Comparison of ENCODE assay signal across 27 cellular contexts in genomic region chr14:97592341-97592980, GRCh38.
"Had no signal": no experiment of that assay in that cellular context is flagged by ENCODE, and none has a peak within 500 bp of the region (broad histone marks: within the 10 kb centered on the region; RNA-seq: fewer than 3 reads in every experiment).

No MANE protein-coding gene starts in this region.

- ATAC-seq: activated naive CD4-positive, alpha-beta T cell treated with anti-CD3 and anti-CD28 coated beads, Interleukin-2, amount 50 U/mL, for 72 hours; left cardiac atrium; left ventricle myocardium superior; mucosa of descending colon; psoas muscle; stimulated activated naive B cell treated with anti-CD40 and anti-IgM and Interleukin-4, amounts not matched to agents 10 μg/mL and 1 μg/mL and 100 μg/mL, for 72 hours had no signal

- H3K4me1 Mint-ChIP-seq: stimulated activated naive B cell treated with anti-CD40 and anti-IgM and Interleukin-4, amounts not matched to agents 10 μg/mL and 1 μg/mL and 100 μg/mL, for 72 hours had no signal

- H3K27me3 Mint-ChIP-seq: activated T-cell treated with anti-CD3 and anti-CD28 coated beads, Interleukin-2, amount 50 U/mL, for 24 hours had no signal

- H3K4me3 Mint-ChIP-seq: activated T-cell treated with anti-CD3 and anti-CD28 coated beads, Interleukin-2, amount 50 U/mL, for 24 hours; stimulated activated naive B cell treated with anti-CD40 and anti-IgM and Interleukin-4, amounts not matched to agents 10 μg/mL and 1 μg/mL and 100 μg/mL, for 72 hours had no signal

- DNase-seq: activated CD4-positive, alpha-beta T cell treated with anti-CD3 and anti-CD28 coated beads for 4 hours; activated CD4-positive, CD25-positive, alpha-beta regulatory T cell; activated CD8-positive, alpha-beta memory T cell treated with anti-CD3 and anti-CD28 coated beads for 24 hours; activated CD8-positive, alpha-beta memory T cell treated with anti-CD3 and anti-CD28 coated beads, Interleukin-2, amount 50 U/mL, for 48 hours; activated naive CD4-positive, alpha-beta T cell; activated T-cell treated with anti-CD3 and anti-CD28 coated beads, Interleukin-2, amount 50 U/mL, for 24 hours; anterior cingulate cortex; dermis blood vessel endothelial cell; effector CD4-positive, alpha-beta T cell; esophagus squamous epithelium; foreskin melanocyte; glutamatergic neuron; left cardiac atrium; left ventricle myocardium superior; mucosa of descending colon; ovary; psoas muscle; sigmoid colon; stimulated activated CD4-positive, alpha-beta T cell treated with anti-CD3 and anti-CD28 coated beads, Interleukin-1b, Interleukin-23, amount 100 ng/mL, for 48 hours; stimulated activated CD4-positive, alpha-beta T cell treated with anti-CD3 and anti-CD28 coated beads, Interleukin-4, amount 100 ng/mL, for 4 hours; stimulated activated CD8-positive, alpha-beta memory T cell treated with anti-CD3 and anti-CD28 coated beads, Interleukin-4, amount 100 ng/mL, for 48 hours; stimulated activated naive B cell treated with anti-CD40 and anti-IgM and Interleukin-4, amounts not matched to agents 10 μg/mL and 1 μg/mL and 100 μg/mL, for 72 hours; stomach; thyroid gland; upper lobe of left lung had no signal

- H3K36me3 Mint-ChIP-seq: activated naive CD4-positive, alpha-beta T cell treated with anti-CD3 and anti-CD28 coated beads, Interleukin-2, amount 50 U/mL, for 72 hours; stimulated activated naive B cell treated with anti-CD40 and anti-IgM and Interleukin-4, amounts not matched to agents 10 μg/mL and 1 μg/mL and 100 μg/mL, for 72 hours had no signal

- H3K27ac Mint-ChIP-seq: activated naive CD4-positive, alpha-beta T cell treated with anti-CD3 and anti-CD28 coated beads, Interleukin-2, amount 50 U/mL, for 72 hours; activated T-cell treated with anti-CD3 and anti-CD28 coated beads, Interleukin-2, amount 50 U/mL, for 24 hours; stimulated activated naive B cell treated with anti-CD40 and anti-IgM and Interleukin-4, amounts not matched to agents 10 μg/mL and 1 μg/mL and 100 μg/mL, for 72 hours had no signal

- H3K9me3 ChIP-seq: esophagus squamous epithelium, mucosa of descending colon, ovary, psoas muscle, sigmoid colon, stomach, thyroid gland, upper lobe of left lung, vagina had no signal

- H3K9me3 Mint-ChIP-seq: activated T-cell treated with anti-CD3 and anti-CD28 coated beads, Interleukin-2, amount 50 U/mL, for 24 hours had no signal
